ENCODE assay signal across 20 cellular contexts in genomic region chr20:16541878-16542277, GRCh38.
"Had no signal": no experiment of that assay in that cellular context is flagged by ENCODE, and none has a peak within 500 bp of the region (broad histone marks: within the 10 kb centered on the region; RNA-seq: fewer than 3 reads in every experiment).

No MANE protein-coding gene starts in this region.

- H3K9me3 Mint-ChIP-seq: dendritic cell treated with granulocyte-macrophage colony-stimulating factor and Interleukin-4, amounts not matched to agents 40 ng/mL and 50 ng/mL, for 4 days; effector memory CD8-positive, alpha-beta T cell; naive B cell; nephron had no signal

- H3K36me3 ChIP-seq: esophagus squamous epithelium, right atrium auricular region, sigmoid colon, tibial artery, upper lobe of left lung, uterus had no signal

- H3K4me3 Mint-ChIP-seq: dendritic cell treated with granulocyte-macrophage colony-stimulating factor and Interleukin-4, amounts not matched to agents 40 ng/mL and 50 ng/mL, for 4 days; effector memory CD8-positive, alpha-beta T cell; naive B cell; nephron had no signal

- H3K27me3 ChIP-seq: esophagus squamous epithelium, hepatocyte, right atrium auricular region, sigmoid colon, tibial artery, upper lobe of left lung, uterus had no signal

- H3K4me1 ChIP-seq: upper lobe of left lung, uterus had no signal

- H3K9me3 ChIP-seq: esophagus squamous epithelium, right atrium auricular region, sigmoid colon, tibial artery, upper lobe of left lung, uterus had no signal

- H3K4me2 ChIP-seq: hepatocyte had no signal

- H3K27ac ChIP-seq: esophagus squamous epithelium, hepatocyte, sigmoid colon, tibial artery, upper lobe of left lung, uterus had no signal

- H3K4me3 ChIP-seq: esophagus squamous epithelium, hepatocyte, lung, right atrium auricular region, sigmoid colon, tibial artery, upper lobe of left lung, uterus had no signal

- DNase-seq: effector memory CD8-positive, alpha-beta T cell; esophagus squamous epithelium; foreskin fibroblast; left colon; mesenchymal stem cell; midbrain; naive B cell; posterior cingulate gyrus; sigmoid colon; small intestine; stimulated activated CD4-positive, alpha-beta T cell treated with anti-CD3 and anti-CD28 coated beads, Interleukin-12 subunit alpha, Interleukin-12 subunit beta, amount 100 ng/mL, for 4 hours; stimulated activated naive CD4-positive, alpha-beta T cell treated with Interleukin-2 at 50 U/mL for 16 hours; tibial artery; upper lobe of left lung; uterus had no signal

- H3K27ac Mint-ChIP-seq: dendritic cell treated with granulocyte-macrophage colony-stimulating factor and Interleukin-4, amounts not matched to agents 40 ng/mL and 50 ng/mL, for 4 days; effector memory CD8-positive, alpha-beta T cell; nephron had no signal

- H3K27me3 Mint-ChIP-seq: dendritic cell treated with granulocyte-macrophage colony-stimulating factor and Interleukin-4, amounts not matched to agents 40 ng/mL and 50 ng/mL, for 4 days; effector memory CD8-positive, alpha-beta T cell; naive B cell had no signal

- H3K4me1 Mint-ChIP-seq: nephron had no signal

- H2AFZ ChIP-seq: hepatocyte had no signal
